In the genomic region with DNA sequence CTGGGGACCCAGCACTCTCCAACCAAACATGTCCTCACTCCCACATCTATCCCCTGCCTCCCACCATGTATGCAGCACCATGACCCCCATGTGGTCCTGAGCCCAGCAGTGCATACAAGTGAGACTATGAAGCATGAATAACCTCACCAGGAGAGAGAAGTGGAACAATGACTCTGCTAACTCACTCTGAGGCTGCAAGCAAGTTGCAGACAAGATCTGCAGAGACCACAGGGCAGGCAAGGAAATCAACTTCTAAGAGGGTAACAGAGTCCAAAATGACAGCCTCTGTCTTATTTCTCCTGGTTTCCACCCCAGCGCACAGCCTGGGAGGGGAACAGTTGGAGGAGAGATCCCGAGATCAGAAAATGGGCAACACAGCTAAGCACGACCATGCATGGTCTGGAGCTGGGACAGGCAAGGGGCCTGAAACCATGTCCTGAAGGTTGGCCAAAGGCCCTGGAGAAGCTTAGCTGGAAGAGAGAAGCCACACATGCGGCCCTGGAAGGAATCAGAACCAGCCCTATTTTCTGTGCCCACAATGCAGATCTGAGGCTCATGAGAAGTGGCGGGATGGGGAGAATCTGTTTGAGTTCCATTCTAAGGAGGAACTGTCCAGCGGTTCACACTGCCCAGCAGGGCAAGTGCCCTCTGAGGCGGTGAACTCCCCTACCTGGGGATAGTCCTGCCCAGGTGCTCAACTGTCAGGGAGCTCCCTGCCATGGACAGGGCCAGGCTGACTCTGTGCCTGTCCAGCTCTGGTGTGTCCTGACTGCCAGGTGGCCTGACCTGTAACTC, we compare ENCODE assay signal across 19 cellular contexts. TPM values are rescaled to one million over a fixed set of nuclear protein-coding genes. Genes with fewer than 3 reads are reported as not detected.
"Had no signal": no experiment of that assay in that cellular context is flagged by ENCODE, and none has a peak within 500 bp of the region (broad histone marks: within the 10 kb centered on the region; RNA-seq: fewer than 3 reads in every experiment).

No MANE protein-coding gene starts in this region.

- DNase-seq: activated B cell treated with CpG ODN at 0.5 μM for 24 hours; activated CD4-positive, alpha-beta T cell treated with anti-CD3 and anti-CD28 coated beads, Interleukin-2, amount 10 ng/mL, durations not matched to agents 7 days and 5 days; activated CD8-positive, alpha-beta T cell treated with anti-CD3 and anti-CD28 coated beads, Interleukin-2, amount 10 ng/mL, durations not matched to agents 7 days and 5 days; activated effector memory CD4-positive, alpha-beta T cell treated with Interleukin-2 at 50 U/mL for 16 hours; activated T-cell treated with anti-CD3 and anti-CD28 coated beads, Interleukin-2, amount 50 U/mL, for 48 hours; colonic mucosa; endodermal cell; foreskin fibroblast; stimulated activated naive CD4-positive, alpha-beta T cell treated with Interleukin-2 at 50 U/mL for 16 hours; T-helper 2 cell; thyroid gland had no signal

- H3K36me3 ChIP-seq: ascending aorta, colonic mucosa, thyroid gland had no signal

- ATAC-seq: activated CD8-positive, alpha-beta T cell treated with anti-CD3 and anti-CD28 coated beads, Interleukin-2, amount 10 ng/mL, durations not matched to agents 7 days and 5 days had no signal

- H3K9me3 ChIP-seq: ascending aorta, colonic mucosa, thyroid gland had no signal

- H3K4me1 ChIP-seq: ascending aorta, colonic mucosa, thyroid gland had no signal

- H3K4me3 ChIP-seq: ascending aorta, colonic mucosa, thyroid gland had no signal

- H3K27me3 ChIP-seq: ascending aorta, colonic mucosa, thyroid gland had no signal

- H3K27ac ChIP-seq: ascending aorta, colonic mucosa, epithelial cell of prostate, thyroid gland had no signal

RNA-seq across cellular contexts. Expression of gene REN, which starts 12.5 kb away (rescaled TPM):
- total RNA-seq: activated B cell treated with CpG ODN at 0.5 μM for 24 hours; activated CD4-positive, alpha-beta T cell treated with anti-CD3 and anti-CD28 coated beads, Interleukin-2, amount 10 ng/mL, durations not matched to agents 7 days and 5 days; activated CD8-positive, alpha-beta T cell treated with anti-CD3 and anti-CD28 coated beads, Interleukin-2, amount 10 ng/mL, durations not matched to agents 7 days and 5 days; ascending aorta; endodermal cell; lung microvascular endothelial cell; mesothelial cell of epicardium; natural killer cell treated with Interleukin-12 subunit alpha and Interleukin-12 subunit beta and Interleukin-15 and Interleukin-18, amount 100 ng/mL, for 72 hours; renal cortical epithelial cell; subcutaneous adipose tissue; thyroid gland had no signal

RNA-seq across cellular contexts. Expression of gene KISS1, which starts 17.6 kb away (rescaled TPM):
- total RNA-seq: activated B cell treated with CpG ODN at 0.5 μM for 24 hours; activated CD4-positive, alpha-beta T cell treated with anti-CD3 and anti-CD28 coated beads, Interleukin-2, amount 10 ng/mL, durations not matched to agents 7 days and 5 days; activated CD8-positive, alpha-beta T cell treated with anti-CD3 and anti-CD28 coated beads, Interleukin-2, amount 10 ng/mL, durations not matched to agents 7 days and 5 days; ascending aorta; endodermal cell; glomerular endothelial cell; natural killer cell treated with Interleukin-12 subunit alpha and Interleukin-12 subunit beta and Interleukin-15 and Interleukin-18, amount 100 ng/mL, for 72 hours; renal cortical epithelial cell; subcutaneous adipose tissue; thyroid gland had no signal

RNA-seq across cellular contexts. Expression of gene GOLT1A, which starts 35.1 kb away (rescaled TPM):
- total RNA-seq: activated B cell treated with CpG ODN at 0.5 μM for 24 hours; activated CD4-positive, alpha-beta T cell treated with anti-CD3 and anti-CD28 coated beads, Interleukin-2, amount 10 ng/mL, durations not matched to agents 7 days and 5 days; activated CD8-positive, alpha-beta T cell treated with anti-CD3 and anti-CD28 coated beads, Interleukin-2, amount 10 ng/mL, durations not matched to agents 7 days and 5 days; ascending aorta; glomerular endothelial cell; natural killer cell treated with Interleukin-12 subunit alpha and Interleukin-12 subunit beta and Interleukin-15 and Interleukin-18, amount 100 ng/mL, for 72 hours; subcutaneous adipose tissue had no signal
